In the genomic region with DNA sequence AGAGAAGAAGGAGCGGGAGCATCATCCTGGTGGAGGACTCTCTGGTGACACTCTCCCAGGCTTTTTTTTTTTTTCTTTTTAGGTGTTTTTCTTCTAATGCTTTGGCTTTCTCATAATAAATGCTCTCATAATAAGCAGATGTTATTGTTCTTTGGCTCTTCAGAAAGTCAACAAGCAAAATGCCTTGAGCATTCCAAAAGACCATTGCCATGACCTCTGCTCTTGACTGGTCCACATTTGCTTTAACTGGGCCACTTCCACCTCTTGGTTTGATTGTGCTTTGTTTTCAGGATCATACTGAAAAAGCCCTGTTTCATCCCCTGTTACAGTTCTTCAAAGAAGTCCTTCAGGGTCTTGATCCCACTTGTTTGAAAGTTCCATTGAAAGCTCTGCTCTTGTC, we compare ENCODE assay signal across 21 cellular contexts.
"Had no signal": no experiment of that assay in that cellular context is flagged by ENCODE, and none has a peak within 500 bp of the region (broad histone marks: within the 10 kb centered on the region; RNA-seq: fewer than 3 reads in every experiment).

No MANE protein-coding gene starts in this region.

- H3K9me3 ChIP-seq: MG63, SJSA1 had no signal

- H3K36me3 ChIP-seq: SJSA1 had no signal

- H3K27me3 ChIP-seq: MG63 had no signal

- DNase-seq: KBM-7, MG63, NCI-H1092 treated with DMSO at 0.1 percent for 48 hours, NCI-H1436, NCI-H187, NCI-H2029, NCI-H2081 treated with DMSO at 0.1 percent for 48 hours, NCI-H2171, NCI-H226, NCI-H446, NCI-H510A, NCI-H524 treated with DMSO at 0.1 percent for 48 hours, NCI-H69, NCI-H774, Right ventricle myocardium superior, RPMI8226, SIG-M5 had no signal

- H3K4me1 ChIP-seq: SJSA1 had no signal

- H3K4me3 ChIP-seq: MG63, SJSA1, SK-N-MC had no signal

- FAIRE-seq: RCC 7860 had no signal

- H3K27ac ChIP-seq: HL-60, SJSA1, SK-N-MC had no signal
